Comparison of ENCODE assay signal across 14 cellular contexts in genomic region chr6:135196739-135197510, GRCh38. TPM values are rescaled to one million over a fixed set of nuclear protein-coding genes. Genes with fewer than 3 reads are reported as not detected.
A peak's percentile ranks its signal among the peaks of the same experiment; 100 is the strongest.
DNase-seq lines count a peak whose midpoint lies in the region; ATAC-seq lines count a peak whose summit lies in the region.
"Had no signal": no experiment of that assay in that cellular context is flagged by ENCODE, and none has a peak within 500 bp of the region (broad histone marks: within the 10 kb centered on the region; RNA-seq: fewer than 3 reads in every experiment).

No MANE protein-coding gene starts in this region.

- peak overlapping the region; percentile 57 for H3K27ac Mint-ChIP-seq in activated CD8-positive, alpha-beta memory T cell treated with anti-CD3 and anti-CD28 coated beads, Interleukin-2, amount 10 ng/mL, durations not matched to agents 7 days and 5 days
- H3K27ac Mint-ChIP-seq in activated T-helper 2 cell treated with anti-CD3 and anti-CD28 coated beads, Interferon-gamma antibody, Interleukin-2, Interleukin-4, amounts not matched to agents 10 μg/mL and 5 μg/mL and 100 μg/mL, durations not matched to agents 14 hours and 24 hours and 36 hours: peak overlapping the region; percentile 78

- no peaks in the 10 kb centered on the region for H3K27me3 Mint-ChIP-seq in activated CD8-positive, alpha-beta memory T cell treated with anti-CD3 and anti-CD28 coated beads, Interleukin-2, amount 10 ng/mL, durations not matched to agents 7 days and 5 days
- no peaks in the 10 kb centered on the region for H3K27me3 Mint-ChIP-seq in activated T-helper 2 cell treated with anti-CD3 and anti-CD28 coated beads, Interferon-gamma antibody, Interleukin-2, Interleukin-4, amounts not matched to agents 10 μg/mL and 5 μg/mL and 100 μg/mL, durations not matched to agents 14 hours and 24 hours and 36 hours (ENCODE audit: low read depth)

- DNase-seq in activated CD8-positive, alpha-beta memory T cell treated with anti-CD3 and anti-CD28 coated beads, Interleukin-2, amount 10 ng/mL, durations not matched to agents 7 days and 5 days: no peak
- no peak for DNase-seq in activated CD8-positive, alpha-beta memory T cell treated with anti-CD3 and anti-CD28 coated beads for 24 hours
- no peak for DNase-seq in activated T-helper 2 cell treated with anti-CD3 and anti-CD28 coated beads, Interferon-gamma antibody, Interleukin-2, Interleukin-4, amounts not matched to agents 10 μg/mL and 5 μg/mL and 100 μg/mL, durations not matched to agents 14 hours and 24 hours and 36 hours (ENCODE audit: low spot score)
- DNase-seq in stimulated activated CD4-positive, alpha-beta T cell treated with anti-CD3 and anti-CD28 coated beads, Interleukin-1b, Interleukin-23, amount 100 ng/mL, for 48 hours: peak; percentile 49
- DNase-seq in GM19240 (ENCODE audit: insufficient read length, low spot score) (no peak), SIG-M5 treated with dmso at 0.1 percent for 504 hours (lab: John Stamatoyannopoulos, UW; ENCODE audit: unreplicated experiment) (no peak), mucosa of gallbladder (ENCODE audit: low spot score) (no peak)
- DNase-seq: Calu3, Kasumi-1, mesenchymal stem cell, NCI-H2081, NCI-H82 had no signal

- intact Hi-C loops in activated T-helper 2 cell treated with anti-CD3 and anti-CD28 coated beads, Interferon-gamma antibody, Interleukin-2, Interleukin-4, amounts not matched to agents 10 μg/mL and 5 μg/mL and 100 μg/mL, durations not matched to agents 14 hours and 24 hours and 36 hours (cut with micrococcal nuclease): loop anchor here (2.0 to 5.0 kb wide), 3 partner anchors 14 to 225 kb away; no protein-coding TSS in a partner anchor

- no peak overlapping the region for H3K4me3 Mint-ChIP-seq in activated CD8-positive, alpha-beta memory T cell treated with anti-CD3 and anti-CD28 coated beads, Interleukin-2, amount 10 ng/mL, durations not matched to agents 7 days and 5 days
- no peak overlapping the region for H3K4me3 Mint-ChIP-seq in activated T-helper 2 cell treated with anti-CD3 and anti-CD28 coated beads, Interferon-gamma antibody, Interleukin-2, Interleukin-4, amounts not matched to agents 10 μg/mL and 5 μg/mL and 100 μg/mL, durations not matched to agents 14 hours and 24 hours and 36 hours (ENCODE audit: low read depth)

- H3K9me3 Mint-ChIP-seq in activated CD8-positive, alpha-beta memory T cell treated with anti-CD3 and anti-CD28 coated beads, Interleukin-2, amount 10 ng/mL, durations not matched to agents 7 days and 5 days (ENCODE audit: low read depth): no peaks in the 10 kb centered on the region
- no peaks in the 10 kb centered on the region for H3K9me3 Mint-ChIP-seq in activated T-helper 2 cell treated with anti-CD3 and anti-CD28 coated beads, Interferon-gamma antibody, Interleukin-2, Interleukin-4, amounts not matched to agents 10 μg/mL and 5 μg/mL and 100 μg/mL, durations not matched to agents 14 hours and 24 hours and 36 hours

- CTCF ChIA-PET in activated CD8-positive, alpha-beta memory T cell treated with anti-CD3 and anti-CD28 coated beads, Interleukin-2, amount 10 ng/mL, durations not matched to agents 7 days and 5 days (lab: Charles Lee): interaction anchor here (0.9 to 2.3 kb wide), 6 partner anchors 11 to 256 kb away, joined by 3 to 12 read pairs (median 3); no protein-coding TSS in a partner anchor

- ATAC-seq in activated CD8-positive, alpha-beta memory T cell treated with anti-CD3 and anti-CD28 coated beads, Interleukin-2, amount 10 ng/mL, durations not matched to agents 7 days and 5 days: peak; percentile 53
- peak; percentile 62 for ATAC-seq in HG02870 (IDR thresholded peaks at IDR 0.05; ENCODE audit: unreplicated experiment)
- ATAC-seq: HCT116 had no signal

- peaks cover 71% of the 10 kb centered on the region for H3K36me3 Mint-ChIP-seq in activated CD8-positive, alpha-beta memory T cell treated with anti-CD3 and anti-CD28 coated beads, Interleukin-2, amount 10 ng/mL, durations not matched to agents 7 days and 5 days
- H3K36me3 Mint-ChIP-seq in activated T-helper 2 cell treated with anti-CD3 and anti-CD28 coated beads, Interferon-gamma antibody, Interleukin-2, Interleukin-4, amounts not matched to agents 10 μg/mL and 5 μg/mL and 100 μg/mL, durations not matched to agents 14 hours and 24 hours and 36 hours (ENCODE audit: low read depth): peaks cover 83% of the 10 kb centered on the region

- peaks cover 33% of the 10 kb centered on the region for H3K4me1 Mint-ChIP-seq in activated CD8-positive, alpha-beta memory T cell treated with anti-CD3 and anti-CD28 coated beads, Interleukin-2, amount 10 ng/mL, durations not matched to agents 7 days and 5 days
- H3K4me1 Mint-ChIP-seq in activated T-helper 2 cell treated with anti-CD3 and anti-CD28 coated beads, Interferon-gamma antibody, Interleukin-2, Interleukin-4, amounts not matched to agents 10 μg/mL and 5 μg/mL and 100 μg/mL, durations not matched to agents 14 hours and 24 hours and 36 hours (ENCODE audit: low read depth): peaks cover 51% of the 10 kb centered on the region

RNA-seq across cellular contexts. Expression of gene MYB, which starts 15.8 kb away (rescaled TPM):
- total RNA-seq in activated CD8-positive, alpha-beta memory T cell treated with anti-CD3 and anti-CD28 coated beads, Interleukin-2, amount 10 ng/mL, durations not matched to agents 7 days and 5 days: 10 to 100 TPM; 47.0 to 73.6 TPM
- total RNA-seq in activated T-helper 2 cell treated with anti-CD3 and anti-CD28 coated beads, Interferon-gamma antibody, Interleukin-2, Interleukin-4, amounts not matched to agents 10 μg/mL and 5 μg/mL and 100 μg/mL, durations not matched to agents 14 hours and 24 hours and 36 hours: 82.5 and 84.5 TPM in 2 replicates
- 2.0 TPM for total RNA-seq in mucosa of gallbladder

Comparison
In these comparisons a context has a peak if more than half of its experiments do, and no peak if none do; other contexts are left out.
1. RNA of gene MYB, which starts 15.8 kb away (total RNA-seq): 82.5 to 84.5 TPM in activated T-helper 2 cell treated with anti-CD3 and anti-CD28 coated beads, Interferon-gamma antibody, Interleukin-2, Interleukin-4, amounts not matched to agents 10 μg/mL and 5 μg/mL and 100 μg/mL, durations not matched to agents 14 hours and 24 hours and 36 hours and 47.0 to 73.6 TPM in activated CD8-positive, alpha-beta memory T cell treated with anti-CD3 and anti-CD28 coated beads, Interleukin-2, amount 10 ng/mL, durations not matched to agents 7 days and 5 days; 2.0 TPM in mucosa of gallbladder (single experiment); every median in the first group is over 10 times any median in the second.